In genomic region chr5:1524799-1525623, GRCh38 we compare ENCODE assay signal across 9 cellular contexts. TPM values are rescaled to one million over a fixed set of nuclear protein-coding genes. Genes with fewer than 3 reads are reported as not detected.
DNase-seq lines count a peak whose midpoint lies in the region; ATAC-seq and TF ChIP-seq lines count a peak whose summit lies in the region.
"Had no signal": no experiment of that assay in that cellular context is flagged by ENCODE, and none has a peak within 500 bp of the region (broad histone marks: within the 10 kb centered on the region; RNA-seq: fewer than 3 reads in every experiment).

No MANE protein-coding gene starts in this region.

- peaks cover 19% of the 10 kb centered on the region for H3K4me1 Mint-ChIP-seq in CD8-positive, alpha-beta T cell (ENCODE audit: low read depth)
- peaks cover 12% of the 10 kb centered on the region for H3K4me1 Mint-ChIP-seq in neural progenitor cell

- no peak overlapping the region for H3K27ac Mint-ChIP-seq in CD8-positive, alpha-beta T cell
- no peak overlapping the region for H3K27ac Mint-ChIP-seq in neural progenitor cell

- TF ChIP-seq CTCF in CD8-positive, alpha-beta T cell (IDR thresholded peaks at IDR 0.05): no peak
- TF ChIP-seq CTCF in MM.1S (IDR thresholded peaks at IDR 0.05; ENCODE audit: low read length): no peak
- no peak for TF ChIP-seq CTCF in colonic mucosa (IDR thresholded peaks at IDR 0.05)
- TF ChIP-seq CTCF in neural progenitor cell (IDR thresholded peaks at IDR 0.05): no peak

- peak overlapping the region; percentile 66 for H3K4me3 Mint-ChIP-seq in CD8-positive, alpha-beta T cell
- peak overlapping the region; percentile 73 for H3K4me3 Mint-ChIP-seq in neural progenitor cell

- peaks cover 11% of the 10 kb centered on the region for H3K36me3 Mint-ChIP-seq in CD8-positive, alpha-beta T cell
- H3K36me3 Mint-ChIP-seq in neural progenitor cell: peaks cover 4% of the 10 kb centered on the region

- H3K9me3 Mint-ChIP-seq in CD8-positive, alpha-beta T cell: no peaks in the 10 kb centered on the region
- peaks cover 2% of the 10 kb centered on the region for H3K9me3 Mint-ChIP-seq in neural progenitor cell

- H3K27ac ChIP-seq in CD8-positive, alpha-beta T cell (ENCODE audit: low read depth, low read length): no peak overlapping the region
- no peak overlapping the region for H3K27ac ChIP-seq in MM.1S (ENCODE audit: low read length)
- H3K27ac ChIP-seq in colonic mucosa: no peak overlapping the region
- no peak overlapping the region for H3K27ac ChIP-seq in neural progenitor cell

- H3K9ac ChIP-seq in MM.1S (ENCODE audit: low read length): no peak overlapping the region; the same call in 1 of the 2 replicates
- peak overlapping the region in 1 of 2 donors; percentile 80 for H3K9ac ChIP-seq in colonic mucosa (ENCODE audit: low read depth in 2 of 2, low read length in 2 of 2)
- no peak overlapping the region for H3K9ac ChIP-seq in neural progenitor cell

- no peak overlapping the region for H3K4me3 ChIP-seq in CD8-positive, alpha-beta T cell (ENCODE audit: low read depth, low read length)
- no peak overlapping the region for H3K4me3 ChIP-seq in MM.1S (ENCODE audit: low read length)
- peak overlapping the region; percentile 70 for H3K4me3 ChIP-seq in colonic mucosa
- no peak overlapping the region for H3K4me3 ChIP-seq in neural progenitor cell

- peak in 3 of 7 experiments; percentile 8 to 47 (median 20) for DNase-seq in CD8-positive, alpha-beta T cell
- DNase-seq in MM.1S (no peak), colonic mucosa (peak; percentile 18), neural progenitor cell (ENCODE audit: low spot score) (no peak), NCI-H226 (no peak)

- POLR2A ChIA-PET in CD8-positive, alpha-beta T cell (lab: Charles Lee): interaction anchor here (1.6 kb wide), 1 partner anchor 139 kb away, joined by 11 read pairs; no protein-coding TSS in a partner anchor

- CTCF ChIA-PET in CD8-positive, alpha-beta T cell (lab: Charles Lee): interaction anchor here (0.8 kb wide), 1 partner anchor 11 kb away, joined by 5 read pairs; no protein-coding TSS in a partner anchor

- H3K27me3 Mint-ChIP-seq in CD8-positive, alpha-beta T cell (ENCODE audit: low read depth): no peaks in the 10 kb centered on the region
- peaks cover 8% of the 10 kb centered on the region for H3K27me3 Mint-ChIP-seq in neural progenitor cell (ENCODE audit: insufficient read depth, low read depth)

- H2AFZ ChIP-seq in MM.1S (ENCODE audit: low read length): peak overlapping the region; percentile 82
- no peak overlapping the region for H2AFZ ChIP-seq in neural progenitor cell (replicated peaks)

- intact Hi-C loops in CD8-positive, alpha-beta T cell (cut with DNase I, micrococcal nuclease): loop anchor here (1.0 to 2.0 kb wide), 2 partner anchors 69 to 180 kb away; partner anchors contain the start of gene CLPTM1L (in 1 of the 2)
- intact Hi-C loops in colonic mucosa (cut with DNase I): no loop called here

- no peak for ATAC-seq in CD8-positive, alpha-beta T cell
- ATAC-seq in GM19328 (IDR thresholded peaks at IDR 0.05; ENCODE audit: unreplicated experiment) (no peak), GM19035 (IDR thresholded peaks at IDR 0.05; ENCODE audit: unreplicated experiment) (no peak), esophagus mucosa (no peak)

- H3K4me2 ChIP-seq in MM.1S (ENCODE audit: low read depth, low read length) (peak overlapping the region; percentile 93), neural progenitor cell (peak overlapping the region; percentile 76)

- no peaks in the 10 kb centered on the region for H3F3A ChIP-seq in MM.1S (ENCODE audit: insufficient read depth, low read length)
- no peaks in the 10 kb centered on the region for H3F3A ChIP-seq in neural progenitor cell (ENCODE audit: low read depth)

- no peaks in the 10 kb centered on the region for H3K27me3 ChIP-seq in CD8-positive, alpha-beta T cell (ENCODE audit: insufficient read depth, low read length)
- no peaks in the 10 kb centered on the region for H3K27me3 ChIP-seq in MM.1S (replicated peaks; ENCODE audit: insufficient read depth, low read length)
- H3K27me3 ChIP-seq in colonic mucosa: no peaks in the 10 kb centered on the region
- peaks cover 11% of the 10 kb centered on the region for H3K27me3 ChIP-seq in neural progenitor cell
- H3K27me3 ChIP-seq: tibial nerve had no signal

- H3K79me2 ChIP-seq in MM.1S (ENCODE audit: low read length): peaks cover 34% of the 10 kb centered on the region
- H3K79me2 ChIP-seq in neural progenitor cell (ENCODE audit: low read depth): peaks cover 32% of the 10 kb centered on the region

- H3K36me3 ChIP-seq in CD8-positive, alpha-beta T cell (ENCODE audit: insufficient read depth, low read length): no peaks in the 10 kb centered on the region
- H3K36me3 ChIP-seq in MM.1S (replicated peaks; ENCODE audit: insufficient read depth, low read length) (peaks cover 6% of the 10 kb centered on the region; the same call in 1 of the 2 replicates), colonic mucosa (no peaks in the 10 kb centered on the region), neural progenitor cell (no peaks in the 10 kb centered on the region)

- H3K9me2 ChIP-seq in MM.1S (replicated peaks; ENCODE audit: insufficient read depth, low read length): no peaks in the 10 kb centered on the region

- no peaks in the 10 kb centered on the region; the same call in 1 of the 2 replicates for H4K20me1 ChIP-seq in MM.1S (ENCODE audit: insufficient read depth, low read length)
- H4K20me1 ChIP-seq in neural progenitor cell (ENCODE audit: low read depth): peaks cover 29% of the 10 kb centered on the region

- no peaks in the 10 kb centered on the region for H3K9me3 ChIP-seq in CD8-positive, alpha-beta T cell (ENCODE audit: low read length)
- H3K9me3 ChIP-seq in MM.1S (replicated peaks; ENCODE audit: insufficient read depth, low read length) (no peaks in the 10 kb centered on the region), colonic mucosa (no peaks in the 10 kb centered on the region), neural progenitor cell (ENCODE audit: low read depth) (no peaks in the 10 kb centered on the region)
- H3K9me3 ChIP-seq: tibial nerve had no signal

- H3K4me1 ChIP-seq in CD8-positive, alpha-beta T cell (ENCODE audit: insufficient read depth, low read length): peaks cover 23% of the 10 kb centered on the region
- H3K4me1 ChIP-seq in MM.1S (ENCODE audit: low read length): peaks cover 12% of the 10 kb centered on the region; the same call in 1 of the 2 replicates
- no peaks in the 10 kb centered on the region for H3K4me1 ChIP-seq in colonic mucosa
- H3K4me1 ChIP-seq in neural progenitor cell: peaks cover 12% of the 10 kb centered on the region

RNA-seq across cellular contexts. Expression of gene LPCAT1, which starts 1.3 kb away (rescaled TPM):
- total RNA-seq in CD8-positive, alpha-beta T cell: 10 to 100 TPM; 28.8 to 29.1 TPM
- total RNA-seq in colonic mucosa (10 to 100 TPM; 17.1 to 27.3 TPM), neural progenitor cell (ENCODE audit: low replicate concordance) (76.5 and 108 TPM in 2 replicates), esophagus mucosa (15.0 TPM)
